In the genomic region with DNA sequence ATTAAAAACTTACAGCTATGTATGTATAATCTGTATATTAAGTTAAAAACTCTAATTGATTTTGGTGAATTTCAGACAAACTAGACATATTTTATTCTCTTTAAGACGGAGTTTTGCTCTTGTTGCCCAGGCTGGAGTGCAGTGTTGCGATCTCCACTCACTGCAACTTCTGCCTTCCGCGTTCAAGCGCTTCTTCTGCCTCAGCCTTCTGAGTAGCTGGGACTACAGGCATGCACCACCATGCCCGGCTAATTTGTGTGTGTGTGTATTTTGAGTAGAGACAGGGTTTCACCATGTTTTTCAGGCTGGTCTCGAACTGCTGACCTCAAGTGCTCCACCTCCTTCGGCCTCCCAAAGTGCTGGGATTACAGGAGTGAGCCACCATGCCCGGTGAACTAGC, we compare ENCODE assay signal across 8 cellular contexts. TPM values are rescaled to one million over a fixed set of nuclear protein-coding genes. Genes with fewer than 3 reads are reported as not detected.
A peak's percentile ranks its signal among the peaks of the same experiment; 100 is the strongest.
DNase-seq lines count a peak whose midpoint lies in the region; TF ChIP-seq lines count a peak whose summit lies in the region.
"Not testable (repeated sequence)": the region's sequence is repeated elsewhere in the genome, so short reads cannot be mapped to it uniquely, and the experiment has no call there.

No MANE protein-coding gene starts in this region.

- H3K27ac ChIP-seq in DOHH2 (ENCODE audit: low read depth, low read length); SK-N-SH (ENCODE audit: low read depth in 2 of 2, low read length in 1 of 2); left ventricle myocardium inferior (replicated peaks): not testable (repeated sequence)
- peak overlapping the region; percentile 99; the same call in 1 of the 2 replicates for H3K27ac ChIP-seq in HL-60 (replicated peaks)
- peak overlapping the region; percentile 61; the same call in 1 of the 2 replicates for H3K27ac ChIP-seq in Karpas-422 (ENCODE audit: low read length)
- peak overlapping the region; percentile 92 for H3K27ac ChIP-seq in neutrophil

- not testable (repeated sequence) for H3K9me3 Mint-ChIP-seq in activated naive CD8-positive, alpha-beta T cell treated with anti-CD3 and anti-CD28 coated beads for 36 hours

- not testable (repeated sequence) for H3F3A ChIP-seq in DOHH2 (ENCODE audit: control insufficient read depth, insufficient read depth); SK-N-SH (replicated peaks; ENCODE audit: insufficient read depth)

- CTCF ChIA-PET in SK-N-SH (lab: Yijun Ruan, JAX): not testable (repeated sequence)

- peak in 1 of 2 experiments; percentile 71 for DNase-seq in HL-60 (ENCODE audit: low read depth in 1 of 2, low spot score in 1 of 2)
- DNase-seq in Karpas-422; SK-N-SH; activated naive CD8-positive, alpha-beta T cell treated with anti-CD3 and anti-CD28 coated beads for 36 hours; left ventricle myocardium inferior: not testable (repeated sequence)
- DNase-seq in NB4 (ENCODE audit: low read depth): peak; percentile 47

- H3K9me3 ChIP-seq in DOHH2 (ENCODE audit: control insufficient read depth, insufficient read depth, low read length); Karpas-422 (ENCODE audit: low read length); SK-N-SH; left ventricle myocardium inferior (replicated peaks); neutrophil: not testable (repeated sequence)

- TF ChIP-seq POLR2A in NB4 (IDR thresholded peaks at IDR 0.05; ENCODE audit: extremely low read depth, insufficient read length): not testable (repeated sequence)

- TF ChIP-seq CTCF in DOHH2 (IDR thresholded peaks at IDR 0.05; ENCODE audit: low read depth, low read length, poor library complexity, severe bottlenecking); HL-60 (IDR thresholded peaks at IDR 0.05; ENCODE audit: insufficient read depth, low read length); NB4 (IDR thresholded peaks at IDR 0.05; ENCODE audit: low read depth, low read length); SK-N-SH (IDR thresholded peaks at IDR 0.05); left ventricle myocardium inferior (IDR thresholded peaks at IDR 0.05; ENCODE audit: borderline replicate concordance); neutrophil (IDR thresholded peaks at IDR 0.05): not testable (repeated sequence)

- not testable (repeated sequence) for H3K27ac Mint-ChIP-seq in activated naive CD8-positive, alpha-beta T cell treated with anti-CD3 and anti-CD28 coated beads for 36 hours

- H3K36me3 ChIP-seq in DOHH2 (ENCODE audit: control insufficient read depth, low read length): peaks cover 29% of the 10 kb centered on the region
- peaks cover 15% of the 10 kb centered on the region; the same call in 1 of the 2 replicates for H3K36me3 ChIP-seq in Karpas-422 (ENCODE audit: insufficient read depth, low read length)
- not testable (repeated sequence) for H3K36me3 ChIP-seq in SK-N-SH (replicated peaks in 1 of 2; ENCODE audit: control insufficient read depth in 1 of 2, insufficient read depth in 2 of 2, low read length in 1 of 2); left ventricle myocardium inferior; neutrophil

- peak overlapping the region; percentile 86 for H3K4me3 ChIP-seq in DOHH2 (ENCODE audit: low read length)
- peak overlapping the region; percentile 84 for H3K4me3 ChIP-seq in HL-60 (replicated peaks; ENCODE audit: insufficient read depth, low read length)
- peak overlapping the region; percentile 96 for H3K4me3 ChIP-seq in Karpas-422 (ENCODE audit: low read length)
- H3K4me3 ChIP-seq in NB4 (ENCODE audit: low read depth, low read length): peak overlapping the region; percentile 85
- H3K4me3 ChIP-seq in SK-N-SH (ENCODE audit: low read depth in 2 of 2, low read length in 1 of 2): not testable (repeated sequence)
- peak overlapping the region; percentile 82 for H3K4me3 ChIP-seq in left ventricle myocardium inferior
- peak overlapping the region in 1 of 2 experiments; percentile 73 for H3K4me3 ChIP-seq in neutrophil (ENCODE audit: low read depth in 1 of 2, low read length in 1 of 2)

- peaks cover 12% of the 10 kb centered on the region for H4K20me1 ChIP-seq in DOHH2 (ENCODE audit: control insufficient read depth, insufficient read depth, low read depth, low read length)
- H4K20me1 ChIP-seq in Karpas-422 (ENCODE audit: insufficient read depth, low read depth, low read length); SK-N-SH (ENCODE audit: insufficient read depth): not testable (repeated sequence)

- H3K4me2 ChIP-seq in DOHH2 (ENCODE audit: low read length) (peak overlapping the region; percentile 82), Karpas-422 (ENCODE audit: low read depth, low read length, poor library complexity, severe bottlenecking) (peak overlapping the region; percentile 82), SK-N-SH (peak overlapping the region; percentile 90)

- not testable (repeated sequence) for TF ChIP-seq RAD21 in SK-N-SH (IDR thresholded peaks at IDR 0.05; ENCODE audit: low read length)

- H3K79me2 ChIP-seq in DOHH2 (ENCODE audit: control insufficient read depth, low read length): peaks cover 72% of the 10 kb centered on the region
- peaks cover 66% of the 10 kb centered on the region for H3K79me2 ChIP-seq in Karpas-422 (ENCODE audit: low read length)
- H3K79me2 ChIP-seq in SK-N-SH (ENCODE audit: insufficient read depth): peaks cover 61% of the 10 kb centered on the region

- H3K9ac ChIP-seq in Karpas-422 (ENCODE audit: low read length); SK-N-SH: not testable (repeated sequence)

- peak overlapping the region; percentile 42 for H3K4me3 Mint-ChIP-seq in activated naive CD8-positive, alpha-beta T cell treated with anti-CD3 and anti-CD28 coated beads for 36 hours

- TF ChIP-seq EP300 in SK-N-SH (IDR thresholded peaks at IDR 0.05; ENCODE audit: borderline replicate concordance in 1 of 2, low read depth in 1 of 2, low read length in 1 of 2): not testable (repeated sequence)

- peaks cover 33% of the 10 kb centered on the region for H3K36me3 Mint-ChIP-seq in activated naive CD8-positive, alpha-beta T cell treated with anti-CD3 and anti-CD28 coated beads for 36 hours

- H3K4me1 Mint-ChIP-seq in activated naive CD8-positive, alpha-beta T cell treated with anti-CD3 and anti-CD28 coated beads for 36 hours: peaks cover 30% of the 10 kb centered on the region

- H3K27me3 Mint-ChIP-seq in activated naive CD8-positive, alpha-beta T cell treated with anti-CD3 and anti-CD28 coated beads for 36 hours: not testable (repeated sequence)

- not testable (repeated sequence) for H3K27me3 ChIP-seq in DOHH2 (ENCODE audit: control insufficient read depth, low read length); HL-60 (ENCODE audit: insufficient read depth, poor library complexity, severe bottlenecking); Karpas-422 (ENCODE audit: low read length); SK-N-SH (ENCODE audit: insufficient read depth); left ventricle myocardium inferior (ENCODE audit: low read depth); neutrophil

- H3K4me1 ChIP-seq in DOHH2 (ENCODE audit: control insufficient read depth, low read length) (peaks cover 41% of the 10 kb centered on the region), Karpas-422 (ENCODE audit: low read length) (peaks cover 24% of the 10 kb centered on the region), left ventricle myocardium inferior (peaks cover 22% of the 10 kb centered on the region), neutrophil (ENCODE audit: control insufficient read depth in 1 of 2, insufficient read depth in 1 of 2, low read depth in 1 of 2, low read length in 1 of 2) (peaks cover 63 to 74% of the 10 kb centered on the region in 2 experiments)
- not testable (repeated sequence) for H3K4me1 ChIP-seq in SK-N-SH (ENCODE audit: control insufficient read depth in 1 of 2, insufficient read depth in 2 of 2, low read depth in 1 of 2, low read length in 1 of 2)

- POLR2A ChIA-PET in SK-N-SH (lab: Yijun Ruan, JAX): not testable (repeated sequence)

- H2AFZ ChIP-seq in Karpas-422 (ENCODE audit: low read length); SK-N-SH (ENCODE audit: low read depth): not testable (repeated sequence)

- H3K9me2 ChIP-seq in DOHH2 (replicated peaks; ENCODE audit: control insufficient read depth, low read length); Karpas-422 (replicated peaks; ENCODE audit: insufficient read depth, low read length); SK-N-SH: not testable (repeated sequence)

- 96% methylated on average over 9 of the region's 9 CpGs for WGBS in SK-N-SH (ENCODE audit: low lambda C conversion rate)

- intact Hi-C loops in left ventricle myocardium inferior (cut with micrococcal nuclease): not testable (repeated sequence)

RNA-seq across cellular contexts. Expression of gene ME2, which starts 2.0 kb away (rescaled TPM):
- total RNA-seq in Karpas-422 (2014; rRNA removed; shearing (Covaris generic); ENCODE audit: low replicate concordance): 137 and 184 TPM in 2 replicates
- polyA plus RNA-seq in SK-N-SH (2012; rRNA removed): 35.1 and 41.8 TPM in 2 replicates
- polyA plus RNA-seq in SK-N-SH (2012; cell fraction: cytosol; rRNA removed): 46.2 and 56.0 TPM in 2 replicates
- polyA plus RNA-seq in SK-N-SH (2012; cell fraction: nucleus; rRNA removed): 21.2 and 34.3 TPM in 2 replicates
- 100 to 1,000 TPM; 153 TPM for total RNA-seq in activated naive CD8-positive, alpha-beta T cell treated with anti-CD3 and anti-CD28 coated beads for 36 hours
- 54.5 TPM for total RNA-seq in left ventricle myocardium inferior
